8 cellular contexts compared by ENCODE assay signal in the genomic region with DNA sequence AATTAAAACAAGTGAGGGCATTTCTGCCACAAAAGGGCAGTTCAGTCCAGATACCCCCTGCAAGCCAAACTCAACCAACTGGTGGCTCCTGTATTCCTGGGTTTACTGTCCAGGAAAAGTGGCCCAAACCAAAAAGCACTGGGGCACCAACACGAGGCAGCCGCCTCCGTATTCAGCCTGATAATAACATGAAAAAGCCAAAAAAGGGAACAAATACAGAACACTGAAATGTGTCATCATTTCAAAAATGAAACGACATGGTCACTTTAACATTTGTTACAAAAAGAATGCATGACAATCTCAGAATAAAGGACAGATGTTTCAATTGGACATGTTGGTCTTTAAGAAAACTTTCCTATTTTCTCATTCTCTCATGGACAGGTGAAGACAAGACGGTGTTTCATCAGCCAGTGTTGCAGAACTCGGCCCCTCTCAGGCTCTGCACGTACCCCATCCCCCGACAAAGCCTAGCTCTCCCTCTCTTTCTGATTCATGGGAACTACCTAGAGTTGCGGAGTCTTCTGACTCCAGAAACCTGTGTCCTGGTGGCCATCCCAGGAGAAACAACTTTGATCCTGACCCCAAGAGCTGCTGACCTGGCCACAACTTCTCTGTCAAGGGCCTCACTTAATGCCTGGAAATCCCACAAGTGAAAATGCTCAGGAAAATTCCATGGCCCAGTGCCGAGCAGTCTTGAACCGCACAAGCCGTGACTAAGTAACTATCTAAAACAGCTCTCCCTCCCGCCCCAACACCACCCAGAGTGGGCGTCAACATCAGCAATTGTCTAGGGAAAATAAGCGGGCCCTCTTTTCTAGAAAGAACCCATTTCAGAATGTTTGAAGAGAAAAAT. TPM values are rescaled to one million over a fixed set of nuclear protein-coding genes. Genes with fewer than 3 reads are reported as not detected.
DNase-seq lines count a peak whose midpoint lies in the region; ATAC-seq, FAIRE-seq and TF ChIP-seq lines count a peak whose summit lies in the region.

No MANE protein-coding gene starts in this region.

- TF ChIP-seq POLR2A in GM12878 (IDR thresholded peaks at IDR 0.05; ENCODE audit: low read depth, low read length) = no peak

- H3K79me2 ChIP-seq in GM12878 (ENCODE audit: control insufficient read depth, insufficient read depth, low read length) = peaks cover 22% of the 10 kb centered on the region

- POLR2A ChIA-PET in GM12878 (lab: Charles Lee) = interaction anchor here (0.7 to 4.4 kb wide), 8 partner anchors 10 to 115 kb away, joined by 3 to 47 read pairs (median 5); a partner anchor contains a TSS

- CTCF ChIA-PET in GM12878 (lab: Yijun Ruan, JAX) = interaction anchor here (0.9 to 4.7 kb wide), 7 partner anchors 17 to 136 kb away, joined by 3 to 25 read pairs (median 4); a partner anchor contains a TSS

- H3K4me1 Mint-ChIP-seq in IgD-negative memory B cell = peaks cover 40 to 55% (median 43%) of the 10 kb centered on the region in 3 donors
- peaks cover 79% of the 10 kb centered on the region for H3K4me1 Mint-ChIP-seq in stimulated activated naive CD8-positive, alpha-beta T cell treated with anti-CD3 and anti-CD28 coated beads, Interleukin-15, amount 100 ng/mL, for 72 hours

- intact Hi-C loops in GM12878 (cut with micrococcal nuclease; ENCODE audit: unreplicated experiment) = loop anchor here (1.0 to 10.0 kb wide), 3 partner anchors 17 to 106 kb away; no protein-coding TSS in a partner anchor

- peaks cover 6 to 48% of the 10 kb centered on the region in 2 experiments for H3K36me3 ChIP-seq in GM12878 (ENCODE audit: control insufficient read depth in 2 of 2, insufficient read depth in 2 of 2, low read length in 1 of 2)

- TSS peak; percentile 51 for BruUV-seq in GM12878 (replicated peaks; lab: Mats Ljungman, UMichigan)

- H3K27me3 ChIP-seq in GM12878 (replicated peaks in 1 of 2; ENCODE audit: control insufficient read depth in 2 of 2, insufficient read depth in 2 of 2, low read length in 1 of 2) = no peaks in the 10 kb centered on the region

- peak; percentile 91 for FAIRE-seq in GM12878 (lab: Jason Lieb, UNC)

- H3K36me3 Mint-ChIP-seq in IgD-negative memory B cell = peaks cover 3% of the 10 kb centered on the region

- peak; percentile 12 for ATAC-seq in GM19023 (IDR thresholded peaks at IDR 0.05; ENCODE audit: unreplicated experiment)
- ATAC-seq in GM12878 = peak; percentile 18
- peak; percentile 1 for ATAC-seq in stimulated activated naive CD8-positive, alpha-beta T cell treated with anti-CD3 and anti-CD28 coated beads, Interleukin-15, amount 100 ng/mL, for 72 hours
- ATAC-seq in HG02763 (IDR thresholded peaks at IDR 0.05; ENCODE audit: unreplicated experiment) = no peak

- H3K27ac Mint-ChIP-seq in IgD-negative memory B cell = peak overlapping the region; percentile 96 to 99 (median 97)
- H3K27ac Mint-ChIP-seq in stimulated activated naive CD8-positive, alpha-beta T cell treated with anti-CD3 and anti-CD28 coated beads, Interleukin-15, amount 100 ng/mL, for 72 hours = peak overlapping the region; percentile 94 to 97

- in situ Hi-C loops in GM12878 (cut with MboI) = no loop called here

- no peak for TF ChIP-seq RAD21 in GM12878 (IDR thresholded peaks at IDR 0.05; ENCODE audit: insufficient read depth, low read depth, low read length)

- no peaks in the 10 kb centered on the region for H3K27me3 Mint-ChIP-seq in IgD-negative memory B cell
- no peaks in the 10 kb centered on the region for H3K27me3 Mint-ChIP-seq in stimulated activated naive CD8-positive, alpha-beta T cell treated with anti-CD3 and anti-CD28 coated beads, Interleukin-15, amount 100 ng/mL, for 72 hours

- H3K4me1 ChIP-seq in GM12878 (ENCODE audit: control insufficient read depth, insufficient read depth, low read length) = peaks cover 40% of the 10 kb centered on the region

- SMC1A ChIA-PET in GM12878 (lab: Charles Lee; ENCODE audit: uncharacterized antibody, unreplicated experiment) = interaction anchor here (0.6 to 5.6 kb wide), 9 partner anchors 14 to 133 kb away, joined by 3 to 78 read pairs (median 5); a partner anchor contains a TSS

- peak overlapping the region; percentile 78 for H3K27ac ChIP-seq in GM12878 (ENCODE audit: control insufficient read depth, insufficient read depth)

- no peaks in the 10 kb centered on the region; the same call in 1 of the 2 replicates for H4K20me1 ChIP-seq in GM12878 (ENCODE audit: control insufficient read depth, insufficient read depth)

- no peak for TF ChIP-seq CTCF in GM12878 (IDR thresholded peaks at IDR 0.05 in 2 of 3, conservative IDR thresholded peaks at IDR 0.05 in 1 of 3; ENCODE audit: control insufficient read depth in 2 of 3, extremely low read depth in 1 of 3, insufficient read depth in 1 of 3, low read depth in 3 of 3, low read length in 3 of 3)

- TF ChIP-seq EP300 in GM12878 (IDR thresholded peaks at IDR 0.05; ENCODE audit: borderline replicate concordance in 1 of 2, control insufficient read depth in 1 of 2, low read depth in 2 of 2, low read length in 2 of 2) = no peak

- RAD21 ChIA-PET in GM12878 (lab: Charles Lee; ENCODE audit: unreplicated experiment) = interaction anchor here (0.6 to 5.0 kb wide), 12 partner anchors 9 to 133 kb away, joined by 3 to 34 read pairs (median 6); a partner anchor contains a TSS

- H3K9me3 Mint-ChIP-seq in IgD-negative memory B cell = no peaks in the 10 kb centered on the region
- H3K9me3 Mint-ChIP-seq in stimulated activated naive CD8-positive, alpha-beta T cell treated with anti-CD3 and anti-CD28 coated beads, Interleukin-15, amount 100 ng/mL, for 72 hours = no peaks in the 10 kb centered on the region

- under 1% methylated on average over 15 of the region's 15 CpGs for WGBS in GM12878 (ENCODE audit: insufficient coverage, insufficient replicate concordance, low lambda C conversion rate, missing lambda C conversion rate)

- H3K9me3 ChIP-seq in GM12878 (replicated peaks; ENCODE audit: control insufficient read depth, insufficient read depth, low read length) = no peaks in the 10 kb centered on the region

- DNase-seq in GM12878 (ENCODE audit: low read depth, low spot score) = no peak
- DNase-seq in kidney glomerular epithelial cell (lab: John Stamatoyannopoulos, UW) = peak; percentile 89
- DNase-seq in stimulated activated naive CD8-positive, alpha-beta T cell treated with anti-CD3 and anti-CD28 coated beads, Interleukin-15, amount 100 ng/mL, for 72 hours = no peak
- no peak for DNase-seq in DMS 273 (lab: John Stamatoyannopoulos, UW; ENCODE audit: unreplicated experiment)
- DNase-seq in COLO668 (lab: John Stamatoyannopoulos, UW; ENCODE audit: unreplicated experiment) = no peak

- peak overlapping the region; percentile 73 for H3K4me2 ChIP-seq in GM12878 (ENCODE audit: control insufficient read depth, insufficient read depth)

- H3K9ac ChIP-seq in GM12878 (ENCODE audit: control insufficient read depth, insufficient read depth, low read length) = peak overlapping the region; percentile 55

- peak overlapping the region; percentile 60 to 91 (median 86) for H3K4me3 Mint-ChIP-seq in IgD-negative memory B cell
- peak overlapping the region; percentile 74 to 82 for H3K4me3 Mint-ChIP-seq in stimulated activated naive CD8-positive, alpha-beta T cell treated with anti-CD3 and anti-CD28 coated beads, Interleukin-15, amount 100 ng/mL, for 72 hours

- peak overlapping the region; percentile 34; the same call in 1 of the 2 replicates for H3K4me3 ChIP-seq in GM12878

- no peak overlapping the region for H2AFZ ChIP-seq in GM12878 (ENCODE audit: control insufficient read depth, low read depth, low read length)

TF ChIP-seq in GM12878, 131 proteins besides CTCF, POLR2A, EP300 and RAD21 (continues in another document):
- 0 out of 2 replicates have a peak, but pooled peaks have one; percentile 15 for TF ChIP-seq MTA3 (IDR thresholded peaks at IDR 0.05; ENCODE audit: borderline replicate concordance, low read length)
- TF ChIP-seq RUNX3 (IDR thresholded peaks at IDR 0.05; ENCODE audit: low read length) = 0 out of 2 replicates have a peak, but pooled peaks have one; percentile 10

RNA-seq across cellular contexts. Expression of a gene that starts 27.1 kb away (rescaled TPM):
- polyA plus RNA-seq in IgD-negative memory B cell (30.5 TPM), GM12878 (2011; rRNA removed) (19.4 and 40.4 TPM in 2 replicates), GM12878 (2014; fragmentation: Illumina TruSeq; extraction: Trizol) (3.9 and 11.1 TPM in 2 replicates), GM12878 (2014; fragmentation: Nextera tagmentation; extraction: Ambion mirVana) (1 to 10 TPM in 1 of 2 experiments, under 1 TPM in 1; 0.87 to 4.3 TPM), GM12878 (2014; rRNA removed) (43.7 and 59.6 TPM in 2 replicates), GM12878 (2016; fragmentation: Nextera tagmentation; extraction: Ambion mirVana) (10 to 100 TPM; 36.9 to 44.1 TPM)
- 91.0 and 100 TPM in 2 replicates for total RNA-seq in GM12878 (2013; cell fraction: nucleolus; rRNA removed)
- total RNA-seq in GM12878 (2014; rRNA removed) (45.2 and 49.8 TPM in 2 replicates), GM12878 (2014; rRNA removed; fragmentation: Illumina TruSeq; extraction: Trizol) (19.5 and 22.2 TPM in 2 replicates), GM12878 (2021) (51.0 and 59.4 TPM in 2 replicates)
- 20.6 TPM for polyA plus RNA-seq in GM12878 (2011; ENCODE audit: low read depth)
- polyA plus RNA-seq in GM12878 (2011; cell fraction: cytosol; rRNA removed) = 56.9 and 90.5 TPM in 2 replicates
- 320 and 372 TPM in 2 replicates for polyA plus RNA-seq in GM12878 (2011; cell fraction: nucleus; rRNA removed)
- polyA plus RNA-seq in GM12878 (2012) = 33.1 and 40.1 TPM in 2 replicates
- 44.9 and 67.3 TPM in 2 replicates for polyA minus RNA-seq in GM12878 (2011; rRNA and poly(A)+ RNA removed)
- polyA minus RNA-seq in GM12878 (2011; cell fraction: cytosol; rRNA and poly(A)+ RNA removed) = 24.6 and 29.4 TPM in 2 replicates
- polyA minus RNA-seq in GM12878 (2011; cell fraction: nucleus; rRNA and poly(A)+ RNA removed) = 41.5 and 74.8 TPM in 2 replicates

RNA-seq across cellular contexts. Expression of a gene that starts 55.2 kb away (rescaled TPM):
- not detected for polyA plus RNA-seq in IgD-negative memory B cell
- total RNA-seq in GM12878 (2013; cell fraction: nucleolus; rRNA removed) = not detected in 2 replicates
- not detected in 2 replicates for total RNA-seq in GM12878 (2014; rRNA removed)
- total RNA-seq in GM12878 (2014; rRNA removed; fragmentation: Illumina TruSeq; extraction: Trizol) = not detected in 2 replicates
- not detected in 2 replicates for total RNA-seq in GM12878 (2021)
- not detected for polyA plus RNA-seq in GM12878 (2011; ENCODE audit: low read depth)
- 0.03 TPM in 1 of 2 replicates, not detected in the other for polyA plus RNA-seq in GM12878 (2011; rRNA removed)
- 0.01 and 0.02 TPM in 2 replicates for polyA plus RNA-seq in GM12878 (2011; cell fraction: cytosol; rRNA removed)
- 0.03 TPM in 1 of 2 replicates, not detected in the other for polyA plus RNA-seq in GM12878 (2011; cell fraction: nucleus; rRNA removed)
- not detected in 2 replicates for polyA plus RNA-seq in GM12878 (2012)
- polyA plus RNA-seq in GM12878 (2014; fragmentation: Illumina TruSeq; extraction: Trizol) = not detected in 2 replicates
- not detected for polyA plus RNA-seq in GM12878 (2014; fragmentation: Nextera tagmentation; extraction: Ambion mirVana)
- polyA plus RNA-seq in GM12878 (2014; rRNA removed) = 0.06 TPM in 1 of 2 replicates, not detected in the other
- polyA plus RNA-seq in GM12878 (2016; fragmentation: Nextera tagmentation; extraction: Ambion mirVana) = not detected
- not detected in 2 replicates for polyA minus RNA-seq in GM12878 (2011; rRNA and poly(A)+ RNA removed)
- not detected in 2 replicates for polyA minus RNA-seq in GM12878 (2011; cell fraction: cytosol; rRNA and poly(A)+ RNA removed)
- polyA minus RNA-seq in GM12878 (2011; cell fraction: nucleus; rRNA and poly(A)+ RNA removed) = not detected in 2 replicates
